2 cellular contexts compared by ENCODE assay signal in the genomic region with DNA sequence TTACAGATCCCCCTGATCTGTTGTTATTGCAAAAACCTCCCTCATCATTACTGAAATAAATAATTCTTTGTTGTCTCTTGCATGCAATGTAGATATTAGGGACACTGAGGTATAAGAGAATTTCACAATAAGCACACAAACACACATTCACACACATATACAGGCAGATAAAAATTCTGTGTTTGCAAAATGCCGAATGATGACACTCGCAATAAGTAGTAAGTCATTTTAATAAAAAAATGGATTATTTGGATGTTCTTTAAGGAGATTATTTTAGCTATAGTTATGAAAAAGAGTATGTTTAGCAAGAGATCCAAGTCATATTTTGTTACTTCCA.
TF ChIP-seq lines count a peak whose summit lies in the region.

No MANE protein-coding gene starts in this region.

TF ChIP-seq in HepG2, 621 proteins besides CTCF, POLR2A, EP300 and RAD21:
- TF ChIP-seq ZNF33A (CRISPR knock-in tag; IDR thresholded peaks at IDR 0.05; ENCODE audit: borderline replicate concordance): no peak
- TF ChIP-seq CEBPB (IDR thresholded peaks at IDR 0.05; ENCODE audit: borderline replicate concordance, low read depth, low read length): peak; percentile 16; the same call in 1 of the 2 replicates
- TF ChIP-seq TAF15 (IDR thresholded peaks at IDR 0.05; ENCODE audit: low read depth, low read length, poor library complexity, severe bottlenecking): no peak
- no peak for TF ChIP-seq KDM2A (CRISPR knock-in tag; IDR thresholded peaks at IDR 0.05; ENCODE audit: borderline replicate concordance, low read depth)
- no peak for TF ChIP-seq FOXA3 (CRISPR knock-in tag; IDR thresholded peaks at IDR 0.05)
TF ChIP-seq in HepG2: peak in this region for 1.

TF ChIP-seq in GM12891, 5 proteins besides CTCF, POLR2A, EP300 and RAD21:
- TF ChIP-seq POLR2AphosphoS5 (IDR thresholded peaks at IDR 0.05; ENCODE audit: low read depth, low read length) (no peak), TAF1 (IDR thresholded peaks at IDR 0.05; ENCODE audit: low read depth, low read length) (no peak), POU2F2 (IDR thresholded peaks at IDR 0.05; ENCODE audit: low read depth, low read length) (no peak), SPI1 (IDR thresholded peaks at IDR 0.05; ENCODE audit: low read depth, low read length) (no peak), PAX5 (IDR thresholded peaks at IDR 0.05; ENCODE audit: insufficient read depth, low read length, severe bottlenecking) (no peak)
TF ChIP-seq in GM12891: peak in this region for 0.
